ENCODE assay signal across 10 cellular contexts in the genomic region with DNA sequence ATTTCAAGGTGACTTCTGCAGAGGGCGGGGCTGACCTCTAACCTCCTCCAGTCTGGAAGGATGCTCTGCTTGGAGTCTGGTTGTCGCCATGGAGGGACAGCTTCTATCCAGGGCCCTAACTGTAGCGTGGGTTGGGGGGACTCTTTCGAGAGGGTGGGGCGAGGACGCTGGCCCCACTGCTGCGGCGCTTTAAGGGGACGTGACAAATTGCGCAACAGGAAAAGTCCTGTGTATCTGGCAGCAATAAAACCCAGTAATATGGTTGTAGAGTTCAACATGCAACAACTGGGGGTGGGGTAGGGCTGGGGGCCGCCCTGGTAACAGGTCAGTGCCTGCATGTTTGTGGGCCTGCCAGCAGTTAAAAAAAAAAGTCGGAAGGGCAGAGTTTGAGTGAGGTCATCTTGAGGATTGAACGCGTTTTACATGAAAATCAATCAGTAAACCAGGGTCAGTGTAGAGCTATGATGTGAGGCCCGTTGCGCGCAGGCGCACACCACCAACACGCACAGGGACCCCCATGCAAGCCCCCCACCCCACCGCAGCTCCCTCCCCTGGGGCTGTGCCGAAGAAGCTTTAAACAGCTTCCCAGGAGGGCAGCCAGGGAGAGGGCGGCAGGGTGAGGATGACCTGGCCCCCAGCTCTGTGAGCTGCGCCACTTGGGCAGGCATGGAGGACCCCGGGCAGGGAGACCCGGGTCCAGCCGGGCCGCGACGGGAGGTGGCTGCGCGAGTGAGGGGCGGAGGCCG. TPM values are rescaled to one million over a fixed set of nuclear protein-coding genes. Genes with fewer than 3 reads are reported as not detected.
DNase-seq lines count a peak whose midpoint lies in the region; ATAC-seq and TF ChIP-seq lines count a peak whose summit lies in the region.
"Had no signal": no experiment of that assay in that cellular context is flagged by ENCODE, and none has a peak within 500 bp of the region (broad histone marks: within the 10 kb centered on the region; RNA-seq: fewer than 3 reads in every experiment).

No MANE protein-coding gene starts in this region.

- peak overlapping the region; percentile 5 for H3K27ac Mint-ChIP-seq in activated naive CD8-positive, alpha-beta T cell
- no peak overlapping the region for H3K27ac Mint-ChIP-seq in activated naive CD8-positive, alpha-beta T cell treated with anti-CD3 and anti-CD28 coated beads, Interleukin-2, amount 50 U/mL, for 24 hours
- no peak overlapping the region for H3K27ac Mint-ChIP-seq in chondrocyte (ENCODE audit: unreplicated experiment)
- H3K27ac Mint-ChIP-seq in natural killer cell: no peak overlapping the region
- H3K27ac Mint-ChIP-seq: T-helper 17 cell had no signal

- H3K4me3 Mint-ChIP-seq in activated naive CD8-positive, alpha-beta T cell: no peak overlapping the region
- no peak overlapping the region for H3K4me3 Mint-ChIP-seq in activated naive CD8-positive, alpha-beta T cell treated with anti-CD3 and anti-CD28 coated beads, Interleukin-2, amount 50 U/mL, for 24 hours
- H3K4me3 Mint-ChIP-seq in chondrocyte (ENCODE audit: unreplicated experiment) (no peak overlapping the region), natural killer cell (no peak overlapping the region)

- WGBS in lung, 2 donors: 2 to 4% methylated on average over 31 to 33 of the region's 33 CpGs
- 10 to 11% methylated on average over 4 to 31 of the region's 33 CpGs for WGBS in transverse colon (ENCODE audit: low coverage in 1 of 2), 2 donors

- H3K36me3 Mint-ChIP-seq in activated naive CD8-positive, alpha-beta T cell: no peaks in the 10 kb centered on the region
- H3K36me3 Mint-ChIP-seq in activated naive CD8-positive, alpha-beta T cell treated with anti-CD3 and anti-CD28 coated beads, Interleukin-2, amount 50 U/mL, for 24 hours (ENCODE audit: low read depth): no peaks in the 10 kb centered on the region
- no peaks in the 10 kb centered on the region for H3K36me3 Mint-ChIP-seq in chondrocyte (ENCODE audit: low read depth)
- no peaks in the 10 kb centered on the region for H3K36me3 Mint-ChIP-seq in natural killer cell

- peak; percentile 18 for TF ChIP-seq POLR2A in transverse colon (IDR thresholded peaks at IDR 0.05)

- H3K9me3 ChIP-seq in lung (ENCODE audit: control insufficient read depth in 2 of 2, insufficient read depth in 1 of 2, low read length in 1 of 2) (peaks cover 0 to 4% of the 10 kb centered on the region in 2 donors), transverse colon (no peaks in the 10 kb centered on the region)
- H3K9me3 ChIP-seq: neutrophil had no signal

- no peak for TF ChIP-seq EP300 in transverse colon (IDR thresholded peaks at IDR 0.05; ENCODE audit: low read depth)

- no peak for TF ChIP-seq CTCF in chondrocyte (IDR thresholded peaks at IDR 0.05)
- TF ChIP-seq CTCF in lung (IDR thresholded peaks at IDR 0.05; ENCODE audit: control extremely low read depth, extremely low read depth): no peak
- no peak for TF ChIP-seq CTCF in transverse colon (IDR thresholded peaks at IDR 0.05)
- TF ChIP-seq CTCF in natural killer cell (IDR thresholded peaks at IDR 0.05): no peak

- H3K4me3 ChIP-seq in lung: peak overlapping the region; percentile 37
- peak overlapping the region in 3 of 4 donors; percentile 30 to 48 (median 33) for H3K4me3 ChIP-seq in transverse colon

- no peak for ATAC-seq in activated naive CD8-positive, alpha-beta T cell treated with anti-CD3 and anti-CD28 coated beads, Interleukin-2, amount 50 U/mL, for 24 hours
- no peak for ATAC-seq in lung (ENCODE audit: insufficient read depth, low FRiP score)
- no peak for ATAC-seq in natural killer cell
- ATAC-seq: T-helper 17 cell had no signal

- peaks cover 39% of the 10 kb centered on the region for H3K27me3 Mint-ChIP-seq in activated naive CD8-positive, alpha-beta T cell
- peaks cover 68% of the 10 kb centered on the region for H3K27me3 Mint-ChIP-seq in activated naive CD8-positive, alpha-beta T cell treated with anti-CD3 and anti-CD28 coated beads, Interleukin-2, amount 50 U/mL, for 24 hours
- peaks cover 48% of the 10 kb centered on the region for H3K27me3 Mint-ChIP-seq in chondrocyte (ENCODE audit: low read depth)
- H3K27me3 Mint-ChIP-seq in natural killer cell (ENCODE audit: low read depth in 2 of 2): peaks cover 29 to 48% of the 10 kb centered on the region in 2 donors

- H3K4me1 ChIP-seq in lung (ENCODE audit: control insufficient read depth in 2 of 2, insufficient read depth in 2 of 2, low read length in 2 of 2): peaks cover 4 to 48% of the 10 kb centered on the region in 2 donors
- H3K4me1 ChIP-seq in transverse colon: peaks cover 7 to 86% (median 72%) of the 10 kb centered on the region in 4 donors

- H3K9me3 Mint-ChIP-seq in activated naive CD8-positive, alpha-beta T cell (ENCODE audit: low read depth): no peaks in the 10 kb centered on the region
- H3K9me3 Mint-ChIP-seq in activated naive CD8-positive, alpha-beta T cell treated with anti-CD3 and anti-CD28 coated beads, Interleukin-2, amount 50 U/mL, for 24 hours: no peaks in the 10 kb centered on the region
- H3K9me3 Mint-ChIP-seq in chondrocyte (ENCODE audit: low read depth) (no peaks in the 10 kb centered on the region), natural killer cell (no peaks in the 10 kb centered on the region)

- in situ Hi-C loops in transverse colon (cut with MboI; ENCODE audit: low pct_ligation_motif_present in 1 of 4, low pct_unique_long_range_greater_than_20kb in 1 of 4, low sequenced_read_pairs in 3 of 4): loop anchor here in 3 of 4 donors (10.0 to 25.0 kb wide), 3 partner anchors 654 to 1004 kb away; no protein-coding TSS in a partner anchor

- no peaks in the 10 kb centered on the region for H3K27me3 ChIP-seq in lung (ENCODE audit: control insufficient read depth, insufficient read depth)
- H3K27me3 ChIP-seq in transverse colon: peaks cover 100% of the 10 kb centered on the region

- peaks cover 35% of the 10 kb centered on the region for H3K4me1 Mint-ChIP-seq in activated naive CD8-positive, alpha-beta T cell (ENCODE audit: low read depth)
- peaks cover 32% of the 10 kb centered on the region for H3K4me1 Mint-ChIP-seq in activated naive CD8-positive, alpha-beta T cell treated with anti-CD3 and anti-CD28 coated beads, Interleukin-2, amount 50 U/mL, for 24 hours
- H3K4me1 Mint-ChIP-seq in chondrocyte (ENCODE audit: low read depth) (peaks cover 48% of the 10 kb centered on the region), natural killer cell (peaks cover 6% of the 10 kb centered on the region in 2 donors)

- intact Hi-C loops in transverse colon (cut with DNase I; ENCODE audit: low total_unique reads) (no loop called here), natural killer cell (cut with micrococcal nuclease) (no loop called here)

- DNase-seq in activated naive CD8-positive, alpha-beta T cell treated with anti-CD3 and anti-CD28 coated beads, Interleukin-2, amount 50 U/mL, for 24 hours: no peak
- DNase-seq in chondrocyte (ENCODE audit: low spot score): peak; percentile 63
- no peak for DNase-seq in lung (ENCODE audit: low spot score)
- peak; percentile 78 for DNase-seq in transverse colon
- no peak for DNase-seq in activated CD4-positive, CD25-positive, alpha-beta regulatory T cell (lab: John Stamatoyannopoulos, UW)
- DNase-seq in natural killer cell: no peak
- DNase-seq in NCI-H526 treated with DMSO at 0.1 percent for 48 hours (lab: John Stamatoyannopoulos, UW): no peak
- DNase-seq: T-helper 17 cell had no signal

- H3K27ac ChIP-seq in lung (ENCODE audit: low read depth in 1 of 2, low read length in 1 of 2): peak overlapping the region in 1 of 2 donors; percentile 91
- peak overlapping the region; percentile 78 to 82 (median 80) for H3K27ac ChIP-seq in transverse colon
- H3K27ac ChIP-seq: neutrophil had no signal

- H3K36me3 ChIP-seq in lung (ENCODE audit: control insufficient read depth in 2 of 2, insufficient read depth in 2 of 2, low read length in 2 of 2) (no peaks in the 10 kb centered on the region), transverse colon (no peaks in the 10 kb centered on the region)
- H3K36me3 ChIP-seq: neutrophil had no signal

RNA-seq across cellular contexts. Expression of a gene that starts 4.3 kb away (rescaled TPM):
- total RNA-seq in chondrocyte: not detected in 3 replicates
- 1 to 10 TPM; 4.1 to 9.3 TPM for total RNA-seq in lung
- 1 to 10 TPM; 1.5 to 4.7 TPM for polyA plus RNA-seq in lung
- total RNA-seq in transverse colon: 1 to 10 TPM in 3 of 4 donors, under 1 TPM in 1; 0.40 to 3.7 (median 2.0) TPM
- not detected for total RNA-seq in natural killer cell
- total RNA-seq: T-helper 17 cell had no signal

Comparison
In these comparisons a context has a peak if more than half of its experiments do, and no peak if none do; other contexts are left out.
1. DNase-seq: peak in chondrocyte (single experiment) and transverse colon (single experiment); none in activated naive CD8-positive, alpha-beta T cell treated with anti-CD3 and anti-CD28 coated beads, Interleukin-2, amount 50 U/mL, for 24 hours (single experiment), lung (single experiment), activated CD4-positive, CD25-positive, alpha-beta regulatory T cell (0 of 4), natural killer cell (single experiment) and NCI-H526 treated with DMSO at 0.1 percent for 48 hours (single experiment).